8 cellular contexts compared by ENCODE assay signal in genomic region chr3:171967137-171967783, GRCh38.
A peak's percentile ranks its signal among the peaks of the same experiment; 100 is the strongest.
DNase-seq lines count a peak whose midpoint lies in the region; ATAC-seq and TF ChIP-seq lines count a peak whose summit lies in the region.

No MANE protein-coding gene starts in this region.

- no peaks in the 10 kb centered on the region for H3K9me3 ChIP-seq in left ventricle myocardium inferior (replicated peaks)
- H3K9me3 ChIP-seq in transverse colon: no peaks in the 10 kb centered on the region

- DNase-seq in NCI-H510A treated with DMSO at 0.1 percent for 48 hours (lab: John Stamatoyannopoulos, UW) (peak; percentile 17), NCI-H510A (lab: John Stamatoyannopoulos, UW) (no peak), T1000 (lab: John Stamatoyannopoulos, UW) (peak; percentile 23), left ventricle myocardium inferior (no peak), transverse colon (no peak), dorsolateral prefrontal cortex (no peak), NCI-H1417 treated with DMSO at 0.1 percent for 48 hours (lab: John Stamatoyannopoulos, UW) (no peak)

- in situ Hi-C loops in transverse colon (cut with MboI; ENCODE audit: low pct_ligation_motif_present in 1 of 4, low pct_unique_long_range_greater_than_20kb in 1 of 4, low sequenced_read_pairs in 3 of 4): no loop called here

- TF ChIP-seq CTCF in left ventricle myocardium inferior (IDR thresholded peaks at IDR 0.05; ENCODE audit: borderline replicate concordance) (no peak), transverse colon (IDR thresholded peaks at IDR 0.05) (no peak), dorsolateral prefrontal cortex (IDR thresholded peaks at IDR 0.05 in 54 of 56, conservative IDR thresholded peaks at IDR 0.05 in 2 of 56; ENCODE audit: low read depth in 1 of 56, partially characterized antibody in 56 of 56) (no peak)

- no peak for TF ChIP-seq POLR2A in transverse colon (IDR thresholded peaks at IDR 0.05)

- no peak for TF ChIP-seq EP300 in transverse colon (IDR thresholded peaks at IDR 0.05; ENCODE audit: low read depth)

- WGBS in transverse colon (ENCODE audit: low coverage in 1 of 2), 2 donors: 34% methylated on average over 5 to 6 of the region's 6 CpGs

- no peak for ATAC-seq in HG03342 (IDR thresholded peaks at IDR 0.05; ENCODE audit: unreplicated experiment)

- H3K27me3 ChIP-seq in left ventricle myocardium inferior (ENCODE audit: low read depth) (no peaks in the 10 kb centered on the region), transverse colon (no peaks in the 10 kb centered on the region), dorsolateral prefrontal cortex (no peaks in the 10 kb centered on the region)

- H3K4me3 ChIP-seq in left ventricle myocardium inferior: no peak overlapping the region
- no peak overlapping the region for H3K4me3 ChIP-seq in transverse colon
- H3K4me3 ChIP-seq in dorsolateral prefrontal cortex: no peak overlapping the region

- H3K27ac ChIP-seq in left ventricle myocardium inferior (replicated peaks) (peak overlapping the region; percentile 59), transverse colon (peak overlapping the region; percentile 2 to 33 (median 12)), dorsolateral prefrontal cortex (peak overlapping the region in 1 of 59 donors; percentile 19)

- intact Hi-C loops in left ventricle myocardium inferior (cut with micrococcal nuclease): no loop called here
- intact Hi-C loops in transverse colon (cut with DNase I; ENCODE audit: low total_unique reads): no loop called here
- intact Hi-C loops in dorsolateral prefrontal cortex (cut with DNase I): no loop called here

- H3K36me3 ChIP-seq in left ventricle myocardium inferior (no peaks in the 10 kb centered on the region), transverse colon (no peaks in the 10 kb centered on the region)

- peaks cover 10% of the 10 kb centered on the region for H3K4me1 ChIP-seq in left ventricle myocardium inferior
- peaks cover 0 to 12% (median 7%) of the 10 kb centered on the region in 4 donors for H3K4me1 ChIP-seq in transverse colon

Comparison
In these comparisons a context has a peak if more than half of its experiments do, and no peak if none do; other contexts are left out.
1. DNase-seq: peak in NCI-H510A treated with DMSO at 0.1 percent for 48 hours (single experiment) and T1000 (single experiment); none in NCI-H510A (single experiment), left ventricle myocardium inferior (single experiment), transverse colon (single experiment), dorsolateral prefrontal cortex (0 of 10) and NCI-H1417 treated with DMSO at 0.1 percent for 48 hours (single experiment).